Comparison of ENCODE assay signal across 1 cellular context in the genomic region with DNA sequence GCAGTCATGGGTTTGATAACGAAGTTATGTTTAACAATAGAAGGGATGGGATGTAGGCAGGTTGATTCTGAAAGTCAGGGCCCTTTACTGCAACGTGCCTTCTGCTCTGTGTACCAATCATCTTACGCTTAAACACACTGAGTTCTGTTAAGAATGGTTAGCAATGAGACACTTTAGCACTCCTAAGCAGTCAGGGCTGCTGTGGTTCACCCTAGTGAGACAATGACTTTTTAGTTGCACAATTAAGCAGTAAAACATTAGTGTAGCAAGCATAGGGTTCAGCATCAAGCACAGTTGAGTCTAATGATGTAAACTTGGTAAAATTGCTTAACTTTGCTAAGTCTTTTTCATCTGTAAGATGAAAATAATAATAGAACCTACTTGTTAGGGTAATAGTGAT.
TF ChIP-seq lines count a peak whose summit lies in the region.

No MANE protein-coding gene starts in this region.

TF ChIP-seq in H1, 55 proteins besides CTCF, POLR2A, EP300 and RAD21:
- TF ChIP-seq TBP (IDR thresholded peaks at IDR 0.05; ENCODE audit: low read depth, low read length) (no peak), TAF1 (IDR thresholded peaks at IDR 0.05; ENCODE audit: low read depth, low read length) (no peak), SIRT6 (IDR thresholded peaks at IDR 0.05; ENCODE audit: low read length) (no peak), SIX5 (IDR thresholded peaks at IDR 0.05; ENCODE audit: low read depth, low read length) (no peak), KDM4A (IDR thresholded peaks at IDR 0.05; ENCODE audit: low read depth, low read length, severe bottlenecking) (no peak), CHD2 (IDR thresholded peaks at IDR 0.05; ENCODE audit: low read length) (no peak), BACH1 (IDR thresholded peaks at IDR 0.05; ENCODE audit: low read length) (no peak), ZNF274 (IDR thresholded peaks at IDR 0.05; ENCODE audit: borderline replicate concordance, extremely low read depth, low read length) (no peak)
- TF ChIP-seq, protein P1, sequence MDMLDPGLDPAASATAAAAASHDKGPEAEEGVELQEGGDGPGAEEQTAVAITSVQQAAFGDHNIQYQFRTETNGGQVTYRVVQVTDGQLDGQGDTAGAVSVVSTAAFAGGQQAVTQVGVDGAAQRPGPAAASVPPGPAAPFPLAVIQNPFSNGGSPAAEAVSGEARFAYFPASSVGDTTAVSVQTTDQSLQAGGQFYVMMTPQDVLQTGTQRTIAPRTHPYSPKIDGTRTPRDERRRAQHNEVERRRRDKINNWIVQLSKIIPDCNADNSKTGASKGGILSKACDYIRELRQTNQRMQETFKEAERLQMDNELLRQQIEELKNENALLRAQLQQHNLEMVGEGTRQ (IDR thresholded peaks at IDR 0.05; ENCODE audit: low read length): no peak
